23 cellular contexts compared by ENCODE assay signal in genomic region chr6:50520325-50520724, GRCh38.
"Had no signal": no experiment of that assay in that cellular context is flagged by ENCODE, and none has a peak within 500 bp of the region (broad histone marks: within the 10 kb centered on the region; RNA-seq: fewer than 3 reads in every experiment).

No MANE protein-coding gene starts in this region.

- H3K27ac ChIP-seq: hepatocyte, left ventricle myocardium inferior, ovary, sigmoid colon, spleen, suprapubic skin, thoracic aorta, tibial artery, uterus had no signal

- H3K27ac Mint-ChIP-seq: naive B cell; natural killer cell; nephron progenitor cell; progenitor cell of endocrine pancreas; stimulated activated effector memory CD8-positive, alpha-beta T cell treated with anti-CD3 and anti-CD28 coated beads, Interleukin-12 subunit alpha, Interleukin-12 subunit beta, amount 100 ng/mL, for 72 hours; stimulated activated naive CD8-positive, alpha-beta T cell treated with anti-CD3 and anti-CD28 coated beads, Interleukin-15, Interleukin-2, amounts not matched to agents 100 ng/mL and 50 ng/mL, for 24 hours; type B pancreatic cell had no signal

- DNase-seq: islet precursor cell; left ventricle myocardium inferior; naive B cell; natural killer cell; nephron progenitor cell; ovary; right cardiac atrium; sigmoid colon; small intestine; spleen; stimulated activated CD4-positive, alpha-beta T cell treated with anti-CD3 and anti-CD28 coated beads, Interleukin-4, amount 100 ng/mL, for 24 hours; stimulated activated naive CD4-positive, alpha-beta T cell; tibial artery; uterus had no signal

- ATAC-seq: natural killer cell; right cardiac atrium; stimulated activated effector memory CD8-positive, alpha-beta T cell treated with anti-CD3 and anti-CD28 coated beads, Interleukin-12 subunit alpha, Interleukin-12 subunit beta, amount 100 ng/mL, for 72 hours had no signal

- H3K9me3 Mint-ChIP-seq: mesothelial cell of epicardium; nephron progenitor cell; stimulated activated naive CD8-positive, alpha-beta T cell treated with anti-CD3 and anti-CD28 coated beads, Interleukin-15, Interleukin-2, amounts not matched to agents 100 ng/mL and 50 ng/mL, for 24 hours; type B pancreatic cell had no signal

- H2AFZ ChIP-seq: hepatocyte had no signal

- H3K79me2 ChIP-seq: hepatocyte had no signal

- H3K36me3 Mint-ChIP-seq: mesothelial cell of epicardium; naive B cell; natural killer cell; stimulated activated effector memory CD8-positive, alpha-beta T cell treated with anti-CD3 and anti-CD28 coated beads, Interleukin-12 subunit alpha, Interleukin-12 subunit beta, amount 100 ng/mL, for 72 hours; type B pancreatic cell had no signal

- H3K27me3 ChIP-seq: hepatocyte, ovary, sigmoid colon, spleen, suprapubic skin, tibial artery, uterus had no signal

- H3K9me3 ChIP-seq: left ventricle myocardium inferior, ovary, sigmoid colon, suprapubic skin, thoracic aorta, tibial artery, uterus had no signal

- H3K4me3 ChIP-seq: hepatocyte, left ventricle myocardium inferior, lung, ovary, sigmoid colon, spleen, suprapubic skin, thoracic aorta, tibial artery, uterus had no signal

- H3K4me3 Mint-ChIP-seq: mesothelial cell of epicardium; naive B cell; natural killer cell; nephron progenitor cell; stimulated activated effector memory CD8-positive, alpha-beta T cell treated with anti-CD3 and anti-CD28 coated beads, Interleukin-12 subunit alpha, Interleukin-12 subunit beta, amount 100 ng/mL, for 72 hours; stimulated activated naive CD8-positive, alpha-beta T cell treated with anti-CD3 and anti-CD28 coated beads, Interleukin-15, Interleukin-2, amounts not matched to agents 100 ng/mL and 50 ng/mL, for 24 hours; type B pancreatic cell had no signal

- H3K4me2 ChIP-seq: hepatocyte had no signal

- H3K27me3 Mint-ChIP-seq: naive B cell; progenitor cell of endocrine pancreas; stimulated activated naive CD8-positive, alpha-beta T cell treated with anti-CD3 and anti-CD28 coated beads, Interleukin-15, Interleukin-2, amounts not matched to agents 100 ng/mL and 50 ng/mL, for 24 hours; type B pancreatic cell had no signal

- H3K4me1 Mint-ChIP-seq: mesothelial cell of epicardium; naive B cell; natural killer cell; nephron progenitor cell; stimulated activated effector memory CD8-positive, alpha-beta T cell treated with anti-CD3 and anti-CD28 coated beads, Interleukin-12 subunit alpha, Interleukin-12 subunit beta, amount 100 ng/mL, for 72 hours had no signal

- H3K36me3 ChIP-seq: left ventricle myocardium inferior, ovary, sigmoid colon, spleen, suprapubic skin, thoracic aorta, tibial artery, uterus had no signal

- H3K4me1 ChIP-seq: left ventricle myocardium inferior, sigmoid colon, spleen, suprapubic skin, tibial artery, uterus had no signal
